ENCODE assay signal across 31 cellular contexts in genomic region chr6:8334113-8334512, GRCh38.
"Had no signal": no experiment of that assay in that cellular context is flagged by ENCODE, and none has a peak within 500 bp of the region (broad histone marks: within the 10 kb centered on the region; RNA-seq: fewer than 3 reads in every experiment).

No MANE protein-coding gene starts in this region.

- H3K4me2 ChIP-seq: hepatocyte had no signal

- H3K27ac Mint-ChIP-seq: effector memory CD8-positive, alpha-beta T cell; immature natural killer cell; mesothelial cell of epicardium; naive B cell; natural killer cell treated with Interleukin-12 subunit alpha and Interleukin-12 subunit beta and Interleukin-15 and Interleukin-18, amount 100 ng/mL, for 72 hours; stimulated activated effector memory CD8-positive, alpha-beta T cell treated with anti-CD3 and anti-CD28 coated beads, Interleukin-12 subunit alpha, Interleukin-12 subunit beta, amount 100 ng/mL, for 72 hours had no signal

- H3K27ac ChIP-seq: gastroesophageal sphincter, heart left ventricle, hepatocyte, neutrophil, parathyroid adenoma, prostate gland, right atrium auricular region, sigmoid colon, stomach, thyroid gland, upper lobe of left lung had no signal

- H3K79me2 ChIP-seq: hepatocyte, parathyroid adenoma had no signal

- FAIRE-seq: endometrium, urothelium cell line had no signal

- H3K27me3 ChIP-seq: gastroesophageal sphincter, heart left ventricle, hepatocyte, neutrophil, right atrium auricular region, sigmoid colon, stomach, thyroid gland, upper lobe of left lung had no signal

- H2AFZ ChIP-seq: hepatocyte, parathyroid adenoma had no signal

- H3K9me3 ChIP-seq: gastroesophageal sphincter, mucosa of descending colon, neutrophil, prostate gland, right atrium auricular region, sigmoid colon, stomach, thyroid gland, upper lobe of left lung had no signal

- H3K36me3 Mint-ChIP-seq: immature natural killer cell; mesothelial cell of epicardium; naive B cell; natural killer cell treated with Interleukin-12 subunit alpha and Interleukin-12 subunit beta and Interleukin-15 and Interleukin-18, amount 100 ng/mL, for 72 hours; stimulated activated effector memory CD8-positive, alpha-beta T cell treated with anti-CD3 and anti-CD28 coated beads, Interleukin-12 subunit alpha, Interleukin-12 subunit beta, amount 100 ng/mL, for 72 hours had no signal

- H3K4me1 ChIP-seq: gastroesophageal sphincter, heart left ventricle, parathyroid adenoma, prostate gland, right atrium auricular region, sigmoid colon, stomach, thyroid gland, upper lobe of left lung had no signal

- H3K36me3 ChIP-seq: gastroesophageal sphincter, heart left ventricle, neutrophil, prostate gland, right atrium auricular region, sigmoid colon, stomach, thyroid gland, upper lobe of left lung had no signal

- H3K4me3 Mint-ChIP-seq: effector memory CD8-positive, alpha-beta T cell; immature natural killer cell; mesothelial cell of epicardium; naive B cell; natural killer cell treated with Interleukin-12 subunit alpha and Interleukin-12 subunit beta and Interleukin-15 and Interleukin-18, amount 100 ng/mL, for 72 hours; neural crest cell; stimulated activated effector memory CD8-positive, alpha-beta T cell treated with anti-CD3 and anti-CD28 coated beads, Interleukin-12 subunit alpha, Interleukin-12 subunit beta, amount 100 ng/mL, for 72 hours had no signal

- H3K9me3 Mint-ChIP-seq: effector memory CD8-positive, alpha-beta T cell; immature natural killer cell; mesothelial cell of epicardium; natural killer cell treated with Interleukin-12 subunit alpha and Interleukin-12 subunit beta and Interleukin-15 and Interleukin-18, amount 100 ng/mL, for 72 hours; neural crest cell; stimulated activated effector memory CD8-positive, alpha-beta T cell treated with anti-CD3 and anti-CD28 coated beads, Interleukin-12 subunit alpha, Interleukin-12 subunit beta, amount 100 ng/mL, for 72 hours had no signal

- H3K4me3 ChIP-seq: gastroesophageal sphincter, heart left ventricle, hepatocyte, lung, mucosa of descending colon, prostate gland, right atrium auricular region, sigmoid colon, stomach, thyroid gland, upper lobe of left lung had no signal

- H3K27me3 Mint-ChIP-seq: natural killer cell treated with Interleukin-12 subunit alpha and Interleukin-12 subunit beta and Interleukin-15 and Interleukin-18, amount 100 ng/mL, for 72 hours had no signal

- DNase-seq: cerebellar nuclear complex; cortex of kidney; effector memory CD8-positive, alpha-beta T cell; foreskin fibroblast; heart left ventricle; immature natural killer cell; islet precursor cell; mesenchymal stem cell; mucosa of descending colon; naive B cell; sigmoid colon; stimulated activated CD4-positive, alpha-beta T cell treated with anti-CD3 and anti-CD28 coated beads, Interleukin-2, amount 100 ng/mL, for 24 hours; stimulated activated CD4-positive, alpha-beta T cell treated with anti-CD3 and anti-CD28 coated beads, Interleukin-4, amount 100 ng/mL, for 24 hours; stimulated activated naive CD4-positive, alpha-beta T cell treated with Interleukin-2 at 50 U/mL for 16 hours; stomach; thyroid gland; upper lobe of left lung had no signal

- H3K4me1 Mint-ChIP-seq: immature natural killer cell; naive B cell; stimulated activated effector memory CD8-positive, alpha-beta T cell treated with anti-CD3 and anti-CD28 coated beads, Interleukin-12 subunit alpha, Interleukin-12 subunit beta, amount 100 ng/mL, for 72 hours had no signal

- H3K9ac ChIP-seq: parathyroid adenoma had no signal

- ATAC-seq: effector memory CD8-positive, alpha-beta T cell; gastroesophageal sphincter; heart left ventricle; left lobe of liver; mucosa of descending colon; natural killer cell treated with Interleukin-12 subunit alpha and Interleukin-12 subunit beta and Interleukin-15 and Interleukin-18, amount 100 ng/mL, for 72 hours; stimulated activated effector memory CD8-positive, alpha-beta T cell treated with anti-CD3 and anti-CD28 coated beads, Interleukin-12 subunit alpha, Interleukin-12 subunit beta, amount 100 ng/mL, for 72 hours had no signal
